In the genomic region with DNA sequence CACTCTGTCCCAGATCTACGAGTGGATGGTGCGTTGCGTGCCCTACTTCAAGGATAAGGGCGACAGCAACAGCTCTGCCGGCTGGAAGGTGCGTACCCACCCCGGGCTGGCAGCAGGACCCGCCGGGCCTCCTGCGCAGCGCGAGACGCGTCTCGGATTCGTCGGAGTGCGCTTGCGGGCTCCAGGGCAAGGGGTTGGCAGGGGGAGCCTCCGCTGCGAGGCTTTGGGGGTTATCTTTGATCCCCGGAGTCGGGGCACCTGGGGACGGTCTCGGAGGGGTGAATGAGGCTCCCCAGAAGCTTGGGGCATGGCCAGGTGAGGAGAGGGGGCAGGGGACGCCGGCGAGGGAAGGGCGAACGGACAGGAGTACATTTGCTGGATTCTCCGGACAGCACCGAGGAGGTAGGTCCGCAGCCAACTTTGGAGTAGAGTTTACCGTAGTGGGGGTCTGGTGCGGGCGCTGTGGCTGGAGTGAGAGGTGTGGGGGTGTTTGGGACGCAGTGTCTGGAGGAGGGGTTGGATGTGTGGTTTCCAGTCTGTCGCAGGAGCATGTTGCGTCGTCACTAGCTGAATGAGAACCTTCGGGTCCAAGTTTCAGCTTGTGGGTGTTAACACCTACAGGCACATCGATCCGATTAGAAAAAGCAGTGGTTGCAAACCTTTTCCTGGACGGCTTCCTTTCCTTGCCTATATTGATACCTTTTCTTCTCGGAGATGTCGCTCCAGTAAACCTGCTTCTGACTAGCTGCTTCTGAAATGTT, we compare ENCODE assay signal across 8 cellular contexts. TPM values are rescaled to one million over a fixed set of nuclear protein-coding genes. Genes with fewer than 3 reads are reported as not detected.
DNase-seq lines count a peak whose midpoint lies in the region; ATAC-seq and TF ChIP-seq lines count a peak whose summit lies in the region.

No MANE protein-coding gene starts in this region.

- no peak for DNase-seq in activated T-cell treated with anti-CD3 and anti-CD28 coated beads, Interleukin-2, amount 50 U/mL, for 4 hours
- no peak for DNase-seq in activated T-cell treated with anti-CD3 and anti-CD28 coated beads, Interleukin-2, amount 50 U/mL, for 1 hour
- peak; percentile 41 for DNase-seq in glomerular visceral epithelial cell (ENCODE audit: extremely low spot score)
- peak; percentile 85 for DNase-seq in posterior vena cava (ENCODE audit: low spot score)
- no peak for DNase-seq in stimulated activated CD4-positive, alpha-beta T cell treated with anti-CD3 and anti-CD28 coated beads, Interleukin-15, amount 100 ng/mL, for 24 hours
- no peak for DNase-seq in germinal center (ENCODE audit: low spot score)

- no peak for TF ChIP-seq CTCF in WI38 (IDR thresholded peaks at IDR 0.05; ENCODE audit: low read depth, low read length)

- H3K4me3 ChIP-seq in WI38 (ENCODE audit: low read depth, low read length): peak overlapping the region; percentile 95

- no peaks in the 10 kb centered on the region for H3K27me3 Mint-ChIP-seq in activated T-cell treated with anti-CD3 and anti-CD28 coated beads, Interleukin-2, amount 50 U/mL, for 4 hours (ENCODE audit: low read depth)

- peaks cover 4% of the 10 kb centered on the region for H3K9me3 Mint-ChIP-seq in activated T-cell treated with anti-CD3 and anti-CD28 coated beads, Interleukin-2, amount 50 U/mL, for 4 hours

- peaks cover 7% of the 10 kb centered on the region for H3K36me3 Mint-ChIP-seq in activated T-cell treated with anti-CD3 and anti-CD28 coated beads, Interleukin-2, amount 50 U/mL, for 4 hours (ENCODE audit: insufficient read depth)

- peak overlapping the region; percentile 72 for H3K4me3 Mint-ChIP-seq in activated T-cell treated with anti-CD3 and anti-CD28 coated beads, Interleukin-2, amount 50 U/mL, for 4 hours

- no peak for ATAC-seq in activated T-cell treated with anti-CD3 and anti-CD28 coated beads, Interleukin-2, amount 50 U/mL, for 4 hours
- no peak for ATAC-seq in GM18520 (IDR thresholded peaks at IDR 0.05; ENCODE audit: unreplicated experiment)

- intact Hi-C loops in posterior vena cava (cut with DNase I): loop anchor here in 1 of 2 donors (10.0 kb wide), 1 partner anchor 93 kb away; no protein-coding TSS in a partner anchor

- H3K4me1 Mint-ChIP-seq in activated T-cell treated with anti-CD3 and anti-CD28 coated beads, Interleukin-2, amount 50 U/mL, for 4 hours (ENCODE audit: low read depth): peaks cover 50% of the 10 kb centered on the region

RNA-seq across cellular contexts. Expression of a gene that starts 1.2 kb away (rescaled TPM):
- total RNA-seq in activated T-cell treated with anti-CD3 and anti-CD28 coated beads, Interleukin-2, amount 50 U/mL, for 4 hours: 10 to 100 TPM in 2 of 3 donors, 1 to 10 TPM in 1; 8.5 to 13.0 (median 10.8) TPM
- total RNA-seq in posterior vena cava: 10 to 100 TPM; 53.8 to 57.7 TPM

Comparison
In these comparisons a context has a peak if more than half of its experiments do, and no peak if none do; other contexts are left out.
1. DNase-seq: peak in glomerular visceral epithelial cell (single experiment) and posterior vena cava (single experiment); none in activated T-cell treated with anti-CD3 and anti-CD28 coated beads, Interleukin-2, amount 50 U/mL, for 4 hours (single experiment), activated T-cell treated with anti-CD3 and anti-CD28 coated beads, Interleukin-2, amount 50 U/mL, for 1 hour (single experiment), stimulated activated CD4-positive, alpha-beta T cell treated with anti-CD3 and anti-CD28 coated beads, Interleukin-15, amount 100 ng/mL, for 24 hours (single experiment) and germinal center (single experiment).